ENCODE assay signal across 9 cellular contexts in the genomic region with DNA sequence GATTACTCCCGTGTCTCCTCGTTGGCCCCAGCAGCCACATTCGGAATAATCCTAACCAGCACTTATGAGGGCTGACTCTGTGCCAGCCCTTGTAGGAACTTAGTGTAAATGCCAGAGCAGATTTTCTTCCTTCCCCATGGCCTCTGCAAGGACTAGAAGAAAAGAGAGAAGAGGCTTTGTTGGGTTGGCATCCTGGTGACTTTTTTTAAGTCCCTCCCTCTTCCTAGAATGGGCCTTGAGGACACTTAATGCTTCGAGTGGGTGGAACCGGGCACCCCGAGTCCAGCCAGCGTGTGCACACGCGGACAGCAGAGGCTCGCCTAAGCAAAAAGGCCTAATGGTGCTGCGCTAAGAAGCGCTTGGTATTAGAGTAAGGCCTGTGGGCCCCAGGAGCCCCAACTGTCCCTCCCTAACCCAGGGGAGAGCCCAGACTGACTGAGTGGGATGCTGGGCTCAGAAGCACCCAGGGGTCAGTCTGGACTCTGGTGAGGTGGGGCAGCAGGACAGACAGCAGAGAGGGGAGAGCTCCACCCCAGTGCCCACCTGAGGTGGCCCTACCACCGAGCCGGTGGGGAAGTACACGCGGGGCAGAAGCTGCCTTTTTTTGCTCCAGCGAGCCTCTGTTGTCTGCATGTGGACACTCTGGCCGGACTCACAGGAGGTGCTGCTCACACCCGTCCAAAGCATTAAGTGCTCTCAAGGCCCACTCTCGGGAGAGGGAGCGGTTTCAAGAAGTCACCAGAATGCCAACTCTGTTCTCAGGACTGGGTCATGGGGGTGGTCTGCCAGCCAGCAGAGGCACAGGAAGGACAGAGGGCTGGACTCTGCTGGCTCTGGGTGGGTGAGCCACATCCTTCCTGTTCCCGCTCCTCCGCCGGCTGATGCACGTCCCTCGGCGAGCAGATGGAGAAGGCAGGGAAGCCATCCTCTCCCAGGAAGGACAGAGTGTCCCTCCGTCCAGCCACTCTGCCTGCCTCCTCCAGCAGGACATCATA. TPM values are rescaled to one million over a fixed set of nuclear protein-coding genes. Genes with fewer than 3 reads are reported as not detected.
DNase-seq lines count a peak whose midpoint lies in the region; FAIRE-seq lines count a peak whose summit lies in the region.
"Had no signal": no experiment of that assay in that cellular context is flagged by ENCODE, and none has a peak within 500 bp of the region (broad histone marks: within the 10 kb centered on the region; RNA-seq: fewer than 3 reads in every experiment).

No MANE protein-coding gene starts in this region.

- no peaks in the 10 kb centered on the region for H3K9me3 Mint-ChIP-seq in activated naive CD8-positive, alpha-beta T cell treated with anti-CD3 and anti-CD28 coated beads for 36 hours
- H3K9me3 Mint-ChIP-seq in immature natural killer cell, result no peaks in the 10 kb centered on the region

- in situ Hi-C loops in KBM-7 (cut with MboI; ENCODE audit: low pct_unique_long_range_greater_than_20kb, low sequenced_read_pairs), result no loop called here

- H3K27ac ChIP-seq in skin epidermis, result peak overlapping the region in 20 of 21 experiments; percentile 37 to 98 (median 86)

- H3K27me3 Mint-ChIP-seq in activated naive CD8-positive, alpha-beta T cell treated with anti-CD3 and anti-CD28 coated beads for 36 hours, result no peaks in the 10 kb centered on the region
- H3K27me3 Mint-ChIP-seq in immature natural killer cell (ENCODE audit: low read depth in 3 of 3), result peaks cover 26 to 74% (median 68%) of the 10 kb centered on the region in 3 donors

- peaks cover 92% of the 10 kb centered on the region for H3K4me1 Mint-ChIP-seq in activated naive CD8-positive, alpha-beta T cell treated with anti-CD3 and anti-CD28 coated beads for 36 hours
- H3K4me1 Mint-ChIP-seq in immature natural killer cell, result peaks cover 100% of the 10 kb centered on the region in 2 donors

- peak overlapping the region; percentile 32 for H3K4me3 Mint-ChIP-seq in activated naive CD8-positive, alpha-beta T cell treated with anti-CD3 and anti-CD28 coated beads for 36 hours
- H3K4me3 Mint-ChIP-seq in immature natural killer cell, result peak overlapping the region; percentile 80 to 90 (median 88)

- H3K36me3 Mint-ChIP-seq in activated naive CD8-positive, alpha-beta T cell treated with anti-CD3 and anti-CD28 coated beads for 36 hours, result peaks cover 29% of the 10 kb centered on the region
- peaks cover 0 to 6% (median 4%) of the 10 kb centered on the region in 3 donors for H3K36me3 Mint-ChIP-seq in immature natural killer cell

- DNase-seq in KBM-7 (peak; percentile 20), immature natural killer cell (peak in 1 of 3 donors; percentile 43), mucosa of gallbladder (ENCODE audit: low spot score) (no peak), RCC 7860 (ENCODE audit: low spot score) (no peak), Ammon's horn (ENCODE audit: low spot score) (no peak), NCI-H187 treated with DMSO at 0.1 percent for 48 hours (lab: John Stamatoyannopoulos, UW) (no peak)
- no peak for DNase-seq in activated naive CD8-positive, alpha-beta T cell treated with anti-CD3 and anti-CD28 coated beads for 36 hours

- FAIRE-seq in RCC 7860 (lab: Jason Lieb, UNC), result no peak
- FAIRE-seq: GM12878 had no signal

- H3K4me3 ChIP-seq in skin epidermis, result no peak overlapping the region
- H3K4me3 ChIP-seq: GM12878 had no signal

- peak overlapping the region; percentile 65 for H3K27ac Mint-ChIP-seq in activated naive CD8-positive, alpha-beta T cell treated with anti-CD3 and anti-CD28 coated beads for 36 hours
- H3K27ac Mint-ChIP-seq in immature natural killer cell, result peak overlapping the region; percentile 96 to 100 (median 99)

RNA-seq across cellular contexts. Expression of gene ITPRIP, which starts 12.5 kb away (rescaled TPM):
- total RNA-seq in activated naive CD8-positive, alpha-beta T cell treated with anti-CD3 and anti-CD28 coated beads for 36 hours, result 10 to 100 TPM; 18.8 to 19.4 TPM
- polyA plus RNA-seq in immature natural killer cell, result 10 to 100 TPM; 37.0 to 67.8 (median 53.3) TPM
- 14.8 TPM for total RNA-seq in mucosa of gallbladder

RNA-seq across cellular contexts. Expression of gene CFAP58, which starts 27.9 kb away (rescaled TPM):
- under 1 TPM; 0.34 to 0.41 TPM for total RNA-seq in activated naive CD8-positive, alpha-beta T cell treated with anti-CD3 and anti-CD28 coated beads for 36 hours
- polyA plus RNA-seq in immature natural killer cell, result not detected
- total RNA-seq in mucosa of gallbladder, result 0.12 TPM

RNA-seq across cellular contexts. Expression of gene GSTO2, which starts 56.7 kb away (rescaled TPM):
- 1 to 10 TPM; 1.5 to 2.5 TPM for total RNA-seq in activated naive CD8-positive, alpha-beta T cell treated with anti-CD3 and anti-CD28 coated beads for 36 hours
- polyA plus RNA-seq in immature natural killer cell, result 1 to 10 TPM in 1 of 3 donors, under 1 TPM in 2; 0.16 to 1.6 (median 0.85) TPM
- 17.2 TPM for total RNA-seq in mucosa of gallbladder
